17 cellular contexts compared by ENCODE assay signal in the genomic region with DNA sequence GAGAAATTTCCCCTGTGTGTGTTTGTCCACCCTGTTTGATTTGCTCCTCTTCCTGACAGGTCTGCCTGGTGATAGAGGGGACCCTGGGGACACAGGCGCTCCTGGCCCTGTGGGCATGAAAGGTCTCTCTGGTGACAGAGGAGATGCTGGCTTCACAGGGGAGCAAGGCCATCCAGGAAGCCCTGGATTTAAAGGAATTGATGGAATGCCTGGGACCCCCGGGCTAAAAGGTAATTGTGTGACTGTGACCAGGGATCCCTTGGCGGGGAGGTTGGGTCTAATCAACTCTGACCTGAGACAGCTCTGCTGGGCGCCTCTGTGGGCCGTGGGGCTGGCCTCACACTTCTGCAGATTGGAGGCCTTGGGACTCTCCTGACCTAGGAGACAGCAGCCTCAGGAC.
DNase-seq lines count a peak whose midpoint lies in the region; ATAC-seq, FAIRE-seq and TF ChIP-seq lines count a peak whose summit lies in the region.
"Had no signal": no experiment of that assay in that cellular context is flagged by ENCODE, and none has a peak within 500 bp of the region (broad histone marks: within the 10 kb centered on the region; RNA-seq: fewer than 3 reads in every experiment).

No MANE protein-coding gene starts in this region.

- intact Hi-C loops in K562 (cut with micrococcal nuclease) (no loop called here), lower lobe of right lung (cut with DNase I) (no loop called here), sigmoid colon (cut with DNase I) (no loop called here), tibial artery (cut with DNase I; ENCODE audit: low total_unique reads) (no loop called here)

- H3K79me2 ChIP-seq in K562 (ENCODE audit: control insufficient read depth, insufficient read depth, low read length) (no peaks in the 10 kb centered on the region), osteoblast (ENCODE audit: insufficient read depth, low read length) (no peaks in the 10 kb centered on the region)

- no peak for TF ChIP-seq RAD21 in K562 (CRISPR knock-in tag; conservative IDR thresholded peaks at IDR 0.05 in 1 of 2, IDR thresholded peaks at IDR 0.05 in 1 of 2)

- H2AFZ ChIP-seq in K562 (ENCODE audit: low read depth, low read length) (0 out of 2 replicates have a peak overlapping the region, but pooled peaks have one; percentile 68), osteoblast (ENCODE audit: low read length) (no peak overlapping the region)

- CTCF ChIA-PET in K562 (lab: Yijun Ruan, JAX; ENCODE audit: low intra/inter-chr PET ratio): no interaction called here

- no peak for TF ChIP-seq EP300 in K562 (IDR thresholded peaks at IDR 0.05; ENCODE audit: low read length)
- no peak for TF ChIP-seq EP300 in sigmoid colon (IDR thresholded peaks at IDR 0.05)

- H4K20me1 ChIP-seq in K562 (replicated peaks; ENCODE audit: control insufficient read depth, insufficient read depth, low read length) (no peaks in the 10 kb centered on the region), osteoblast (ENCODE audit: insufficient read depth, low read length) (no peaks in the 10 kb centered on the region)

- peak overlapping the region in 1 of 2 experiments; percentile 9; a peak in 1 of 4 replicates for H3K9ac ChIP-seq in K562 (ENCODE audit: insufficient read depth in 1 of 2, low read depth in 2 of 2, low read length in 2 of 2)

- H3K4me1 ChIP-seq in K562 (replicated peaks in 1 of 2; ENCODE audit: control insufficient read depth in 2 of 2, insufficient read depth in 2 of 2, low read length in 2 of 2): peaks cover 14 to 31% of the 10 kb centered on the region in 2 experiments; a peak in 4 of 5 replicates
- peaks cover 10% of the 10 kb centered on the region for H3K4me1 ChIP-seq in lower lobe of right lung
- H3K4me1 ChIP-seq in sigmoid colon: peaks cover 0 to 20% (median 12%) of the 10 kb centered on the region in 4 donors
- H3K4me1 ChIP-seq in tibial artery: peaks cover 0 to 39% (median 16%) of the 10 kb centered on the region in 4 donors
- H3K4me1 ChIP-seq in osteoblast (ENCODE audit: insufficient read depth, low read length): no peaks in the 10 kb centered on the region

- FAIRE-seq in K562 (lab: Jason Lieb, UNC) (no peak), RCC 7860 (lab: Jason Lieb, UNC) (no peak)
- FAIRE-seq: GM12892, H54 had no signal

- H3K27me3 ChIP-seq in K562 (ENCODE audit: control insufficient read depth in 2 of 2, insufficient read depth in 2 of 2, low read length in 2 of 2) (peaks cover 0 to 14% of the 10 kb centered on the region in 2 experiments; a peak in 2 of 5 replicates), lower lobe of right lung (ENCODE audit: low read depth) (no peaks in the 10 kb centered on the region), sigmoid colon (no peaks in the 10 kb centered on the region), tibial artery (no peaks in the 10 kb centered on the region), osteoblast (ENCODE audit: insufficient read depth, low read length) (no peaks in the 10 kb centered on the region)
- H3K27me3 ChIP-seq: SJCRH30 had no signal

- ATAC-seq in K562 (no peak), lower lobe of right lung (no peak), HG02571 (IDR thresholded peaks at IDR 0.05; ENCODE audit: unreplicated experiment) (no peak), left lobe of liver (no peak)

- DNase-seq in K562 (ENCODE audit: extremely low read depth in 1 of 4, low spot score in 3 of 4) (no peak), lower lobe of right lung (no peak), sigmoid colon (no peak), tibial artery (no peak), left lobe of liver (ENCODE audit: low spot score) (no peak), osteoblast (ENCODE audit: insufficient read length, low spot score, missing footprints) (no peak), RCC 7860 (ENCODE audit: low spot score) (no peak)
- DNase-seq: IMR-90, NCI-H1105 treated with DMSO at 0.1 percent for 48 hours, NCI-H187, NCI-H748 treated with DMSO at 0.1 percent for 48 hours, SJCRH30 had no signal

- WGBS in K562 (ENCODE audit: insufficient coverage, low coverage, missing lambda C conversion rate): 35% methylated on average over 3 of the region's 5 CpGs
- WGBS in sigmoid colon, 2 donors: 73 to 81% methylated on average over 5 of the region's 5 CpGs

- H3K9me3 ChIP-seq in K562 (replicated peaks; ENCODE audit: control insufficient read depth, insufficient read depth, low read depth, low read length) (no peaks in the 10 kb centered on the region), lower lobe of right lung (no peaks in the 10 kb centered on the region), sigmoid colon (no peaks in the 10 kb centered on the region), tibial artery (no peaks in the 10 kb centered on the region), osteoblast (ENCODE audit: low read depth, low read length) (no peaks in the 10 kb centered on the region)
- H3K9me3 ChIP-seq: SJCRH30 had no signal

- in situ Hi-C loops in K562 (cut with MboI): no loop called here

- no peak overlapping the region for H3K4me2 ChIP-seq in K562 (ENCODE audit: insufficient read depth, low read length)
- H3K4me2 ChIP-seq in osteoblast (ENCODE audit: insufficient read depth, low read length): no peak overlapping the region

- H3K36me3 ChIP-seq in K562 (ENCODE audit: control insufficient read depth, insufficient read depth, low read length) (no peaks in the 10 kb centered on the region), lower lobe of right lung (peaks cover 73% of the 10 kb centered on the region), sigmoid colon (peaks cover 44 to 90% (median 78%) of the 10 kb centered on the region in 4 donors), tibial artery (peaks cover 67 to 86% (median 72%) of the 10 kb centered on the region in 3 donors), osteoblast (ENCODE audit: insufficient read depth, low read length) (peaks cover 88% of the 10 kb centered on the region)

- H3K27ac ChIP-seq in K562 (ENCODE audit: extremely low read depth, low read depth, low read length): no peak overlapping the region
- H3K27ac ChIP-seq in lower lobe of right lung: peak overlapping the region; percentile 27
- peak overlapping the region; percentile 46 to 58 (median 56) for H3K27ac ChIP-seq in sigmoid colon
- peak overlapping the region; percentile 74 to 77 for H3K27ac ChIP-seq in tibial artery
- H3K27ac ChIP-seq in osteoblast (ENCODE audit: low read depth, low read length): no peak overlapping the region
- H3K27ac ChIP-seq: C4-2B, RWPE1, SJCRH30 had no signal

- H3K9me1 ChIP-seq in K562 (ENCODE audit: control insufficient read depth, insufficient read depth, low read length): peaks cover 3% of the 10 kb centered on the region

- no TSS peak for BruUV-seq in K562 (replicated peaks; lab: Mats Ljungman, UMichigan)

- POLR2A ChIA-PET in K562 (lab: Yijun Ruan, JAX): no interaction called here

- TF ChIP-seq POLR2A in K562 (conservative IDR thresholded peaks at IDR 0.05) (no peak), sigmoid colon (IDR thresholded peaks at IDR 0.05) (no peak)

- H3K4me3 ChIP-seq in K562 (no peak overlapping the region), lower lobe of right lung (no peak overlapping the region), sigmoid colon (no peak overlapping the region), tibial artery (no peak overlapping the region), osteoblast (ENCODE audit: insufficient read depth, low read length) (no peak overlapping the region)
- H3K4me3 ChIP-seq: SJCRH30 had no signal

- no peak for TF ChIP-seq CTCF in K562 (IDR thresholded peaks at IDR 0.05 in 2 of 3, conservative IDR thresholded peaks at IDR 0.05 in 1 of 3; ENCODE audit: insufficient read depth in 2 of 3, low read depth in 1 of 3, low read length in 3 of 3)
- no peak for TF ChIP-seq CTCF in lower lobe of right lung (IDR thresholded peaks at IDR 0.05)
- TF ChIP-seq CTCF in sigmoid colon (IDR thresholded peaks at IDR 0.05): no peak
- no peak for TF ChIP-seq CTCF in tibial artery (IDR thresholded peaks at IDR 0.05)
- no peak for TF ChIP-seq CTCF in osteoblast (IDR thresholded peaks at IDR 0.05; ENCODE audit: extremely low read depth, low read depth, low read length)

TF ChIP-seq in K562, 482 proteins besides CTCF, POLR2A, EP300 and RAD21 (continues in another document):
- TF ChIP-seq, protein P1, sequence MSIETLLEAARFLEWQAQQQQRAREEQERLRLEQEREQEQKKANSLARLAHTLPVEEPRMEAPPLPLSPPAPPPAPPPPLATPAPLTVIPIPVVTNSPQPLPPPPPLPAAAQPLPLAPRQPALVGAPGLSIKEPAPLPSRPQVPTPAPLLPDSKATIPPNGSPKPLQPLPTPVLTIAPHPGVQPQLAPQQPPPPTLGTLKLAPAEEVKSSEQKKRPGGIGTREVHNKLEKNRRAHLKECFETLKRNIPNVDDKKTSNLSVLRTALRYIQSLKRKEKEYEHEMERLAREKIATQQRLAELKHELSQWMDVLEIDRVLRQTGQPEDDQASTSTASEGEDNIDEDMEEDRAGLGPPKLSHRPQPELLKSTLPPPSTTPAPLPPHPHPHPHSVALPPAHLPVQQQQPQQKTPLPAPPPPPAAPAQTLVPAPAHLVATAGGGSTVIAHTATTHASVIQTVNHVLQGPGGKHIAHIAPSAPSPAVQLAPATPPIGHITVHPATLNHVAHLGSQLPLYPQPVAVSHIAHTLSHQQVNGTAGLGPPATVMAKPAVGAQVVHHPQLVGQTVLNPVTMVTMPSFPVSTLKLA (conservative IDR thresholded peaks at IDR 0.05): no peak
- TF ChIP-seq BCOR (IDR thresholded peaks at IDR 0.05): no peak
- TF ChIP-seq, protein P2, sequence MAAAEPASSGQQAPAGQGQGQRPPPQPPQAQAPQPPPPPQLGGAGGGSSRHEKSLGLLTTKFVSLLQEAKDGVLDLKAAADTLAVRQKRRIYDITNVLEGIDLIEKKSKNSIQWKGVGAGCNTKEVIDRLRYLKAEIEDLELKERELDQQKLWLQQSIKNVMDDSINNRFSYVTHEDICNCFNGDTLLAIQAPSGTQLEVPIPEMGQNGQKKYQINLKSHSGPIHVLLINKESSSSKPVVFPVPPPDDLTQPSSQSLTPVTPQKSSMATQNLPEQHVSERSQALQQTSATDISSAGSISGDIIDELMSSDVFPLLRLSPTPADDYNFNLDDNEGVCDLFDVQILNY (CRISPR knock-in tag; IDR thresholded peaks at IDR 0.05): no peak
- no peak for TF ChIP-seq CREBBP (IDR thresholded peaks at IDR 0.05; ENCODE audit: low read depth, low read length)
- TF ChIP-seq TEAD2 (tag; IDR thresholded peaks at IDR 0.05): no peak
- no peak for TF ChIP-seq JUND (IDR thresholded peaks at IDR 0.05; ENCODE audit: borderline replicate concordance, low read depth, low read length)
- TF ChIP-seq JUND (tag; IDR thresholded peaks at IDR 0.05; ENCODE audit: borderline replicate concordance, low read depth, low read length): no peak
- TF ChIP-seq BRF1 (IDR thresholded peaks at IDR 0.05; ENCODE audit: borderline replicate concordance, extremely low read depth, insufficient read length): no peak
- TF ChIP-seq CHD4 (IDR thresholded peaks at IDR 0.05; ENCODE audit: insufficient read depth, insufficient replicate concordance, low read depth, low read length, poor library complexity, severe bottlenecking): no peak
- no peak for TF ChIP-seq BRD9 (IDR thresholded peaks at IDR 0.05; ENCODE audit: low read depth, partially characterized antibody)
- no peak for TF ChIP-seq YY1 (IDR thresholded peaks at IDR 0.05; ENCODE audit: borderline replicate concordance in 1 of 3, control insufficient read depth in 1 of 3, extremely low read depth in 1 of 3, insufficient read depth in 3 of 3, insufficient read length in 1 of 3, insufficient replicate concordance in 2 of 3, low read depth in 1 of 3, low read length in 2 of 3)

Comparison
In these comparisons a context has a peak if more than half of its experiments do, and no peak if none do; other contexts are left out.
1. H3K27ac ChIP-seq: peak in lower lobe of right lung (single experiment), sigmoid colon (4 of 4) and tibial artery (2 of 2); none in K562 (single experiment) and osteoblast (single experiment).